In genomic region chr2:28359222-28360065, GRCh38 we compare ENCODE assay signal across 1 cellular context.
TF ChIP-seq lines count a peak whose summit lies in the region.

No MANE protein-coding gene starts in this region.

TF ChIP-seq in K562, 482 proteins besides CTCF, POLR2A, EP300 and RAD21 (continued from another document):
- TF ChIP-seq ZNF766 (CRISPR knock-in tag; conservative IDR thresholded peaks at IDR 0.05), result peak; percentile 94
- TF ChIP-seq POLR2AphosphoS5 (IDR thresholded peaks at IDR 0.05; ENCODE audit: control insufficient read depth, insufficient read depth, low read depth, low read length), result peak; percentile 44; the same call in 1 of the 2 replicates
- 0 out of 2 replicates have a peak, but pooled peaks have one; percentile 38 for TF ChIP-seq HINFP (tag; conservative IDR thresholded peaks at IDR 0.05; ENCODE audit: low read depth)
- no peak for TF ChIP-seq C11orf30 (IDR thresholded peaks at IDR 0.05; ENCODE audit: low read depth)
